36 cellular contexts compared by ENCODE assay signal in genomic region chr1:170131984-170132383, GRCh38. TPM values are rescaled to one million over a fixed set of nuclear protein-coding genes. Genes with fewer than 3 reads are reported as not detected.
"Had no signal": no experiment of that assay in that cellular context is flagged by ENCODE, and none has a peak within 500 bp of the region (broad histone marks: within the 10 kb centered on the region; RNA-seq: fewer than 3 reads in every experiment).

No MANE protein-coding gene starts in this region.

- DNase-seq: activated B cell treated with CpG ODN at 0.5 μM for 24 hours; activated CD4-positive, alpha-beta T cell treated with anti-CD3 and anti-CD28 coated beads for 48 hours; activated CD4-positive, alpha-beta T cell treated with anti-CD3 and anti-CD28 coated beads, Interleukin-2, amount 50 U/mL, for 1 hour; activated CD4-positive, alpha-beta T cell treated with anti-CD3 and anti-CD28 coated beads, Interleukin-2, amount 50 U/mL, for 48 hours; activated CD8-positive, alpha-beta memory T cell treated with anti-CD3 and anti-CD28 coated beads for 24 hours; activated CD8-positive, alpha-beta T cell treated with anti-CD3 and anti-CD28 coated beads for 36 hours; activated effector memory CD4-positive, alpha-beta T cell treated with Interleukin-2 at 50 U/mL for 16 hours; activated gamma-delta T cell treated with Interleukin-2 at 50 U/mL for 16 hours; activated naive CD4-positive, alpha-beta T cell treated with anti-CD3 and anti-CD28 coated beads, Interleukin-2, amount 50 U/mL, for 16 hours; activated naive CD4-positive, alpha-beta T cell treated with Interleukin-2 at 50 U/mL for 16 hours; activated T-cell treated with anti-CD3 and anti-CD28 coated beads, Interleukin-2, amount 50 U/mL, for 4 hours; amniotic stem cell; anterior cingulate cortex; brain microvascular endothelial cell; caudate nucleus; cortex of kidney; dermis blood vessel endothelial cell; effector CD4-positive, alpha-beta T cell; effector memory CD8-positive, alpha-beta T cell; erythroblast; T-helper 1 cell; T-helper 17 cell; T1000; WERI-Rb-1 had no signal

- H3K9me3 Mint-ChIP-seq: activated B cell treated with CpG ODN at 0.5 μM for 24 hours; activated CD8-positive, alpha-beta T cell treated with anti-CD3 and anti-CD28 coated beads for 36 hours; activated T-cell treated with anti-CD3 and anti-CD28 coated beads, Interleukin-2, amount 50 U/mL, for 4 hours; activated T-helper 17 cell treated with anti-CD3 and anti-CD28 coated beads, Interleukin-2, amount 50 U/mL, for 72 hours; effector memory CD8-positive, alpha-beta T cell; T-helper 2 cell treated with Interferon-gamma antibody and Interleukin-4, amounts not matched to agents 5 μg/mL and 100 μg/mL, for 36 hours had no signal

- H3K27ac Mint-ChIP-seq: activated B cell treated with CpG ODN at 0.5 μM for 24 hours; activated CD8-positive, alpha-beta T cell treated with anti-CD3 and anti-CD28 coated beads for 36 hours; activated naive CD8-positive, alpha-beta T cell; activated T-helper 17 cell treated with anti-CD3 and anti-CD28 coated beads, Interleukin-2, amount 50 U/mL, for 72 hours; effector memory CD8-positive, alpha-beta T cell; T-helper 17 cell; T-helper 2 cell treated with Interferon-gamma antibody and Interleukin-4, amounts not matched to agents 5 μg/mL and 100 μg/mL, for 36 hours had no signal

- H3K9me3 ChIP-seq: esophagus muscularis mucosa, gastroesophageal sphincter had no signal

- H3K4me3 Mint-ChIP-seq: activated B cell treated with CpG ODN at 0.5 μM for 24 hours; activated CD8-positive, alpha-beta T cell treated with anti-CD3 and anti-CD28 coated beads for 36 hours; activated naive CD8-positive, alpha-beta T cell; activated T-cell treated with anti-CD3 and anti-CD28 coated beads, Interleukin-2, amount 50 U/mL, for 4 hours; activated T-helper 17 cell treated with anti-CD3 and anti-CD28 coated beads, Interleukin-2, amount 50 U/mL, for 72 hours; effector memory CD8-positive, alpha-beta T cell; T-helper 17 cell; T-helper 2 cell treated with Interferon-gamma antibody and Interleukin-4, amounts not matched to agents 5 μg/mL and 100 μg/mL, for 36 hours had no signal

- H3K4me3 ChIP-seq: esophagus muscularis mucosa, gastroesophageal sphincter had no signal

- H3K27me3 ChIP-seq: brain microvascular endothelial cell, esophagus muscularis mucosa, gastroesophageal sphincter had no signal

- ATAC-seq: activated CD4-positive, CD25-positive, alpha-beta regulatory T cell treated with anti-CD3 and anti-CD28 coated beads, Interleukin-2, amount 50 U/mL, for 24 hours; activated CD8-positive, alpha-beta T cell treated with anti-CD3 and anti-CD28 coated beads for 36 hours; activated T-cell treated with anti-CD3 and anti-CD28 coated beads, Interleukin-2, amount 50 U/mL, for 4 hours; activated T-helper 17 cell treated with anti-CD3 and anti-CD28 coated beads, Interleukin-2, amount 50 U/mL, for 72 hours; effector memory CD8-positive, alpha-beta T cell; gastroesophageal sphincter; T-helper 17 cell had no signal

- H3K27ac ChIP-seq: brain microvascular endothelial cell, esophagus muscularis mucosa, gastroesophageal sphincter, WERI-Rb-1 had no signal

- H3K4me1 Mint-ChIP-seq: activated B cell treated with CpG ODN at 0.5 μM for 24 hours; activated T-helper 17 cell treated with anti-CD3 and anti-CD28 coated beads, Interleukin-2, amount 50 U/mL, for 72 hours; T-helper 17 cell had no signal

- H3K36me3 ChIP-seq: brain microvascular endothelial cell, esophagus muscularis mucosa, gastroesophageal sphincter, WERI-Rb-1 had no signal

RNA-seq across cellular contexts. Expression of gene NTMT2, which starts 13.8 kb away (rescaled TPM):
- total RNA-seq: activated B cell treated with CpG ODN at 0.5 μM for 24 hours; activated CD8-positive, alpha-beta T cell treated with anti-CD3 and anti-CD28 coated beads for 36 hours; activated T-cell treated with anti-CD3 and anti-CD28 coated beads, Interleukin-2, amount 50 U/mL, for 4 hours; activated T-helper 17 cell treated with anti-CD3 and anti-CD28 coated beads, Interleukin-2, amount 50 U/mL, for 72 hours; astrocyte; bronchial epithelial cell; chondrocyte; dermis blood vessel endothelial cell; esophagus muscularis mucosa; fibroblast of lung; fibroblast of villous mesenchyme; gastroesophageal sphincter; glomerular endothelial cell; T-helper 17 cell had no signal
